Comparison of ENCODE assay signal across 5 cellular contexts in genomic region chr15:22280770-22281169, GRCh38.
A peak's percentile ranks its signal among the peaks of the same experiment; 100 is the strongest.
DNase-seq lines count a peak whose midpoint lies in the region; ATAC-seq and TF ChIP-seq lines count a peak whose summit lies in the region.
"Not testable (repeated sequence)": the region's sequence is repeated elsewhere in the genome, so short reads cannot be mapped to it uniquely, and the experiment has no call there.

No MANE protein-coding gene starts in this region.

- DNase-seq in CD4-positive, CD25-positive, alpha-beta regulatory T cell; RWPE2 (ENCODE audit: low spot score): not testable (repeated sequence)
- DNase-seq in activated CD4-positive, alpha-beta T cell treated with anti-CD3 and anti-CD28 coated beads, Interleukin-2, amount 10 ng/mL, durations not matched to agents 24 days and 14 days = peak; percentile 53
- DNase-seq in left lobe of liver (ENCODE audit: low spot score) = peak; percentile 35
- DNase-seq in retinal pigment epithelial cell (ENCODE audit: low read depth) = peak; percentile 4

- TF ChIP-seq CTCF in RWPE2 (IDR thresholded peaks at IDR 0.05; ENCODE audit: poor library complexity, severe bottlenecking); retinal pigment epithelial cell (conservative IDR thresholded peaks at IDR 0.05; ENCODE audit: low read depth, low read length): not testable (repeated sequence)

- H3K4me1 ChIP-seq in CD4-positive, CD25-positive, alpha-beta regulatory T cell (ENCODE audit: control insufficient read depth, insufficient read depth, low read length, poor library complexity, severe bottlenecking); RWPE2 (ENCODE audit: insufficient read depth, poor library complexity, severe bottlenecking): not testable (repeated sequence)

- not testable (repeated sequence) for H3K27me3 ChIP-seq in CD4-positive, CD25-positive, alpha-beta regulatory T cell (ENCODE audit: control insufficient read depth, insufficient read depth, low read length)
- peaks cover 26% of the 10 kb centered on the region for H3K27me3 ChIP-seq in RWPE2 (ENCODE audit: insufficient read depth, poor library complexity, severe bottlenecking)

- intact Hi-C loops in activated CD4-positive, alpha-beta T cell treated with anti-CD3 and anti-CD28 coated beads, Interleukin-2, amount 10 ng/mL, durations not matched to agents 24 days and 14 days (cut with micrococcal nuclease) = not testable (repeated sequence)

- H3K27ac Mint-ChIP-seq in CD4-positive, CD25-positive, alpha-beta regulatory T cell = peak overlapping the region in 2 of 3 donors; percentile 7 to 31
- H3K27ac Mint-ChIP-seq in activated CD4-positive, alpha-beta T cell treated with anti-CD3 and anti-CD28 coated beads, Interleukin-2, amount 10 ng/mL, durations not matched to agents 24 days and 14 days = not testable (repeated sequence)

- H3K36me3 Mint-ChIP-seq in CD4-positive, CD25-positive, alpha-beta regulatory T cell = peaks cover 19% of the 10 kb centered on the region
- not testable (repeated sequence) for H3K36me3 Mint-ChIP-seq in activated CD4-positive, alpha-beta T cell treated with anti-CD3 and anti-CD28 coated beads, Interleukin-2, amount 10 ng/mL, durations not matched to agents 24 days and 14 days (ENCODE audit: low read depth)

- H3K4me3 Mint-ChIP-seq in CD4-positive, CD25-positive, alpha-beta regulatory T cell = peak overlapping the region in 3 of 4 donors; percentile 1 to 16 (median 12)
- H3K4me3 Mint-ChIP-seq in activated CD4-positive, alpha-beta T cell treated with anti-CD3 and anti-CD28 coated beads, Interleukin-2, amount 10 ng/mL, durations not matched to agents 24 days and 14 days = not testable (repeated sequence)

- not testable (repeated sequence) for H3K9me3 ChIP-seq in CD4-positive, CD25-positive, alpha-beta regulatory T cell (ENCODE audit: control insufficient read depth in 2 of 2, low read length in 2 of 2); RWPE2 (ENCODE audit: severe bottlenecking)

- not testable (repeated sequence) for H3K9me3 Mint-ChIP-seq in CD4-positive, CD25-positive, alpha-beta regulatory T cell; activated CD4-positive, alpha-beta T cell treated with anti-CD3 and anti-CD28 coated beads, Interleukin-2, amount 10 ng/mL, durations not matched to agents 24 days and 14 days

- H3K27me3 Mint-ChIP-seq in CD4-positive, CD25-positive, alpha-beta regulatory T cell; activated CD4-positive, alpha-beta T cell treated with anti-CD3 and anti-CD28 coated beads, Interleukin-2, amount 10 ng/mL, durations not matched to agents 24 days and 14 days: not testable (repeated sequence)

- H3K36me3 ChIP-seq in CD4-positive, CD25-positive, alpha-beta regulatory T cell (ENCODE audit: control insufficient read depth, insufficient read depth, low read length); RWPE2 (ENCODE audit: low read depth): not testable (repeated sequence)

- ATAC-seq in CD4-positive, CD25-positive, alpha-beta regulatory T cell (ENCODE audit: low read depth in 2 of 2); left lobe of liver: not testable (repeated sequence)
- peak; percentile 40; the same call in 1 of the 3 replicates for ATAC-seq in RWPE2 (ENCODE audit: low read depth)

- not testable (repeated sequence) for H3K4me3 ChIP-seq in CD4-positive, CD25-positive, alpha-beta regulatory T cell (ENCODE audit: low read depth, low read length); RWPE2 (ENCODE audit: severe bottlenecking); retinal pigment epithelial cell (ENCODE audit: low read length)

- H3K27ac ChIP-seq in CD4-positive, CD25-positive, alpha-beta regulatory T cell (ENCODE audit: insufficient read depth, low read length, poor library complexity, severe bottlenecking); RWPE2 (ENCODE audit: poor library complexity, severe bottlenecking): not testable (repeated sequence)

- peaks cover 23 to 50% (median 26%) of the 10 kb centered on the region in 4 donors for H3K4me1 Mint-ChIP-seq in CD4-positive, CD25-positive, alpha-beta regulatory T cell
- not testable (repeated sequence) for H3K4me1 Mint-ChIP-seq in activated CD4-positive, alpha-beta T cell treated with anti-CD3 and anti-CD28 coated beads, Interleukin-2, amount 10 ng/mL, durations not matched to agents 24 days and 14 days
